Comparison of ENCODE assay signal across 16 cellular contexts in the genomic region with DNA sequence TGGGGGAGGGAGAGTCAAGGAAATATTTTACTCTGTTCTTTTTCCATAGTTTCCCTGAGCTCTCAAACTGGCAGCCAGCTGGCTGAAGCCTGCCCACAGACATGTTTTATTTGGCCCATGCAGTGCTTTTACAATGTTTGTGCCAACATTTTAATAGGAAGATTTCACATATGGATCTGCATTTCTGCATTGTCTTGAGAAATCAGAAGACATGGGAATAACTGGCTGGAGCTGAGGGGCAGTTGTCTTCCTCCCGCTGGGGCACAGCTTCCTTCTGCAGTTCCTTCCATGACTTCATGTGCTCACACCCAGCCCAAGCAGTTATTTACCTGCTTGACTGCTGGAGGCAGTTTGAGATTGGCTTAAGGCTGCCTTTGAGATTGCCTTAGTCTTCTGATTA.
DNase-seq lines count a peak whose midpoint lies in the region; ATAC-seq, FAIRE-seq and TF ChIP-seq lines count a peak whose summit lies in the region.
"Had no signal": no experiment of that assay in that cellular context is flagged by ENCODE, and none has a peak within 500 bp of the region (broad histone marks: within the 10 kb centered on the region; RNA-seq: fewer than 3 reads in every experiment).

No MANE protein-coding gene starts in this region.

- H3K4me2 ChIP-seq in endothelial cell of umbilical vein (ENCODE audit: insufficient read depth, low read length) (no peak overlapping the region), osteoblast (ENCODE audit: insufficient read depth, low read length) (peak overlapping the region; percentile 39)
- H3K4me2 ChIP-seq: A549 had no signal

- no peaks in the 10 kb centered on the region for H3K9me3 ChIP-seq in endothelial cell of umbilical vein (replicated peaks; ENCODE audit: control insufficient read depth, insufficient read depth, low read length)
- no peaks in the 10 kb centered on the region for H3K9me3 ChIP-seq in osteoblast (ENCODE audit: low read depth, low read length)
- no peaks in the 10 kb centered on the region for H3K9me3 ChIP-seq in lower lobe of right lung
- H3K9me3 ChIP-seq in upper lobe of left lung: no peaks in the 10 kb centered on the region
- no peaks in the 10 kb centered on the region for H3K9me3 ChIP-seq in T-helper 17 cell (ENCODE audit: control insufficient read depth, low read length, poor library complexity, severe bottlenecking)
- H3K9me3 ChIP-seq: A549, testis had no signal

- H3K4me3 Mint-ChIP-seq in WTC11 (no peak overlapping the region), T-helper 17 cell (no peak overlapping the region)
- H3K4me3 Mint-ChIP-seq: CD14-positive monocyte; T-helper 2 cell treated with Interferon-gamma antibody and Interleukin-4, amounts not matched to agents 5 μg/mL and 100 μg/mL, for 36 hours had no signal

- H4K20me1 ChIP-seq in endothelial cell of umbilical vein (replicated peaks; ENCODE audit: control insufficient read depth, extremely low read depth, insufficient read depth, low read length) (no peaks in the 10 kb centered on the region), osteoblast (ENCODE audit: insufficient read depth, low read length) (no peaks in the 10 kb centered on the region)

- 0 out of 2 replicates have a peak, but pooled peaks have one; percentile 50 for ATAC-seq in WTC11
- no peak for ATAC-seq in lower lobe of right lung
- no peak for ATAC-seq in upper lobe of left lung (ENCODE audit: low FRiP score in 2 of 2)
- no peak for ATAC-seq in T-helper 17 cell
- ATAC-seq: A549 had no signal

- DNase-seq in AG10803 (ENCODE audit: low read depth) (peak; percentile 55), WTC11 (ENCODE audit: low spot score) (no peak), endothelial cell of umbilical vein (ENCODE audit: low read depth, low spot score) (peak; percentile 82), osteoblast (ENCODE audit: insufficient read length, low spot score, missing footprints) (no peak), lower lobe of right lung (no peak), upper lobe of left lung (no peak), T-helper 17 cell (no peak), NCI-H510A treated with DMSO at 0.1 percent for 48 hours (lab: John Stamatoyannopoulos, UW) (no peak)
- DNase-seq: NCI-H2029 treated with DMSO at 0.1 percent for 48 hours, NCI-H510A, SIG-M5, testis had no signal

- H3K9ac ChIP-seq in endothelial cell of umbilical vein (replicated peaks; ENCODE audit: extremely low read depth, insufficient read depth, low read length): no peak overlapping the region

- no peaks in the 10 kb centered on the region for H3K27me3 Mint-ChIP-seq in WTC11 (ENCODE audit: low read depth)
- no peaks in the 10 kb centered on the region for H3K27me3 Mint-ChIP-seq in T-helper 17 cell

- H2AFZ ChIP-seq in endothelial cell of umbilical vein (ENCODE audit: low read depth, low read length) (no peak overlapping the region), osteoblast (ENCODE audit: low read length) (no peak overlapping the region)

- TF ChIP-seq POLR2A in endothelial cell of umbilical vein (IDR thresholded peaks at IDR 0.05; ENCODE audit: low read depth, low read length) (no peak), upper lobe of left lung (IDR thresholded peaks at IDR 0.05) (no peak)

- H3K9me1 ChIP-seq in endothelial cell of umbilical vein (replicated peaks; ENCODE audit: control insufficient read depth, extremely low read depth, insufficient read depth, low read length): no peaks in the 10 kb centered on the region

- no peak overlapping the region for H3K27ac Mint-ChIP-seq in WTC11
- no peak overlapping the region for H3K27ac Mint-ChIP-seq in T-helper 17 cell
- H3K27ac Mint-ChIP-seq: CD14-positive monocyte; T-helper 2 cell treated with Interferon-gamma antibody and Interleukin-4, amounts not matched to agents 5 μg/mL and 100 μg/mL, for 36 hours had no signal

- intact Hi-C loops in endothelial cell of umbilical vein (cut with micrococcal nuclease) (no loop called here), lower lobe of right lung (cut with DNase I) (no loop called here)

- FAIRE-seq in endothelial cell of umbilical vein (lab: Jason Lieb, UNC): no peak
- FAIRE-seq: A549, GM12892 had no signal

- WGBS in upper lobe of left lung, 2 donors: 92 to 100% methylated on average over 1 of the region's 1 CpG

- no peaks in the 10 kb centered on the region for H3K36me3 ChIP-seq in endothelial cell of umbilical vein (ENCODE audit: control insufficient read depth in 2 of 2, extremely low read depth in 1 of 2, insufficient read depth in 2 of 2, low read length in 2 of 2)
- H3K36me3 ChIP-seq in osteoblast (ENCODE audit: insufficient read depth, low read length): no peaks in the 10 kb centered on the region
- H3K36me3 ChIP-seq in lower lobe of right lung: no peaks in the 10 kb centered on the region
- no peaks in the 10 kb centered on the region for H3K36me3 ChIP-seq in upper lobe of left lung

- H3K79me2 ChIP-seq in endothelial cell of umbilical vein (ENCODE audit: control insufficient read depth, insufficient read depth, low read length): no peaks in the 10 kb centered on the region
- no peaks in the 10 kb centered on the region for H3K79me2 ChIP-seq in osteoblast (ENCODE audit: insufficient read depth, low read length)

- H3K36me3 Mint-ChIP-seq in WTC11 (no peaks in the 10 kb centered on the region), T-helper 17 cell (ENCODE audit: low read depth) (no peaks in the 10 kb centered on the region)
- H3K36me3 Mint-ChIP-seq: CD14-positive monocyte had no signal

- H3K4me1 ChIP-seq in endothelial cell of umbilical vein (ENCODE audit: control insufficient read depth, extremely low read depth, insufficient read depth, low read length) (no peaks in the 10 kb centered on the region), osteoblast (ENCODE audit: insufficient read depth, low read length) (peaks cover 26% of the 10 kb centered on the region), lower lobe of right lung (no peaks in the 10 kb centered on the region), upper lobe of left lung (peaks cover 0 to 4% (median 0%) of the 10 kb centered on the region in 4 donors)
- H3K4me1 ChIP-seq: A549 had no signal

- dilution Hi-C loops in endothelial cell of umbilical vein (cut with MboI; ENCODE audit: extremely low pct_ligation_motif_present, low sequenced_read_pairs): no loop called here

- POLR2A ChIA-PET in WTC11 (lab: Charles Lee): interaction anchor here (1.0 kb wide), 1 partner anchor 41 kb away, joined by 3 read pairs; no protein-coding TSS in a partner anchor
- POLR2A ChIA-PET in endothelial cell of umbilical vein (lab: Charles Lee): no interaction called here

- CTCF ChIA-PET in WTC11 (lab: Charles Lee) (interaction anchor here (0.6 to 1.0 kb wide), 3 partner anchors 10 to 93 kb away, joined by 3 read pairs; no protein-coding TSS in a partner anchor), endothelial cell of umbilical vein (lab: Charles Lee) (interaction anchor here (0.8 to 2.3 kb wide), 4 partner anchors 9 to 249 kb away, joined by 3 to 6 read pairs (median 4); no protein-coding TSS in a partner anchor)

- H3K27ac ChIP-seq in endothelial cell of umbilical vein (ENCODE audit: insufficient read depth, low read depth, low read length) (no peak overlapping the region), osteoblast (ENCODE audit: low read depth, low read length) (no peak overlapping the region), lower lobe of right lung (no peak overlapping the region), upper lobe of left lung (no peak overlapping the region)
- H3K27ac ChIP-seq: A549 had no signal

- H3K4me3 ChIP-seq in AG10803 (ENCODE audit: low read length) (no peak overlapping the region), endothelial cell of umbilical vein (replicated peaks in 1 of 3; ENCODE audit: insufficient read depth in 1 of 3, low read depth in 1 of 3, low read length in 3 of 3) (no peak overlapping the region), osteoblast (ENCODE audit: insufficient read depth, low read length) (no peak overlapping the region), lower lobe of right lung (no peak overlapping the region), upper lobe of left lung (no peak overlapping the region)
- H3K4me3 ChIP-seq: A549, testis had no signal

- no TSS peak for BruUV-seq in endothelial cell of umbilical vein (replicated peaks; lab: Mats Ljungman, UMichigan)

- peaks cover 3% of the 10 kb centered on the region; the same call in 1 of the 2 replicates for H3K4me1 Mint-ChIP-seq in WTC11
- H3K4me1 Mint-ChIP-seq in T-helper 17 cell: peaks cover 4% of the 10 kb centered on the region

- TF ChIP-seq EP300 in upper lobe of left lung (IDR thresholded peaks at IDR 0.05): no peak

- H3K27me3 ChIP-seq in endothelial cell of umbilical vein (ENCODE audit: control insufficient read depth in 2 of 2, insufficient read depth in 2 of 2, low read length in 2 of 2) (no peaks in the 10 kb centered on the region), osteoblast (ENCODE audit: insufficient read depth, low read length) (no peaks in the 10 kb centered on the region), lower lobe of right lung (ENCODE audit: low read depth) (no peaks in the 10 kb centered on the region), upper lobe of left lung (no peaks in the 10 kb centered on the region)
- H3K27me3 ChIP-seq: testis had no signal

- H3K9me3 Mint-ChIP-seq in WTC11: no peaks in the 10 kb centered on the region
- H3K9me3 Mint-ChIP-seq: CD14-positive monocyte; T-helper 2 cell treated with Interferon-gamma antibody and Interleukin-4, amounts not matched to agents 5 μg/mL and 100 μg/mL, for 36 hours had no signal

- TF ChIP-seq CTCF in AG10803 (conservative IDR thresholded peaks at IDR 0.05; ENCODE audit: low read length) (no peak), WTC11 (IDR thresholded peaks at IDR 0.05) (no peak), endothelial cell of umbilical vein (IDR thresholded peaks at IDR 0.05; ENCODE audit: extremely low read depth in 1 of 2, insufficient read depth in 1 of 2, low read depth in 1 of 2, low read length in 2 of 2) (no peak), osteoblast (IDR thresholded peaks at IDR 0.05; ENCODE audit: extremely low read depth, low read depth, low read length) (no peak), lower lobe of right lung (IDR thresholded peaks at IDR 0.05) (no peak), upper lobe of left lung (IDR thresholded peaks at IDR 0.05) (no peak)

TF ChIP-seq in WTC11, 78 proteins besides CTCF, POLR2A, EP300 and RAD21 (continues in another document):
- TF ChIP-seq ZNF396 (CRISPR knock-in tag; IDR thresholded peaks at IDR 0.05; ENCODE audit: borderline replicate concordance) (no peak), SMAD4 (CRISPR knock-in tag; IDR thresholded peaks at IDR 0.05) (no peak), SOX15 (CRISPR knock-in tag; IDR thresholded peaks at IDR 0.05) (no peak), ZNF121 (CRISPR knock-in tag; IDR thresholded peaks at IDR 0.05) (no peak), ZBTB21 (CRISPR knock-in tag; IDR thresholded peaks at IDR 0.05; ENCODE audit: borderline replicate concordance) (no peak)

TF ChIP-seq in endothelial cell of umbilical vein, 7 proteins besides CTCF, POLR2A, EP300 and RAD21 (continues in another document):
- TF ChIP-seq EZH2 (IDR thresholded peaks at IDR 0.05; ENCODE audit: borderline replicate concordance, low read depth, low read length, severe bottlenecking) (no peak), MYC (IDR thresholded peaks at IDR 0.05; ENCODE audit: low read depth, low read length) (no peak), GATA2 (IDR thresholded peaks at IDR 0.05; ENCODE audit: insufficient read depth, insufficient read length, low read depth, low read length) (no peak), FOS (IDR thresholded peaks at IDR 0.05; ENCODE audit: borderline replicate concordance, insufficient read depth, low read length) (no peak)

Comparison
In these comparisons a context has a peak if more than half of its experiments do, and no peak if none do; other contexts are left out.
1. DNase-seq: peak in AG10803 (single experiment) and endothelial cell of umbilical vein (single experiment); none in WTC11 (single experiment), osteoblast (single experiment), lower lobe of right lung (single experiment), upper lobe of left lung (0 of 2), T-helper 17 cell (0 of 3) and NCI-H510A treated with DMSO at 0.1 percent for 48 hours (single experiment).